In the genomic region with DNA sequence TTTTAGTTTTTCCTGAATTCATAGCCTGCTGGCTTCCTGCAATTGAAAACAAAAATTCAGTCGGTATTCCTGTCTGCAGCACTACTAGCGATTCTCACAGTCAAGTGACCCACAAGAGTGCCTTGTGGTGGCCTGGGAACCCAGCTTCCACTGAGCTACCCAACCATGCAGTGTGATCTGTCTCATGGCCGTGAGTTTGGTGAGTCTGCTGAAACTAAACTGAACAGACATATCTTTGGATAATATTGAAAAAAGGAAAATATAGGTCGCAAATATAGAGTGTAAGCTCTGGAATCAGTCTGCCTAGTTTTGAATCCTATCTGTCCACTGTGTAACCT, we compare ENCODE assay signal across 16 cellular contexts. TPM values are rescaled to one million over a fixed set of nuclear protein-coding genes. Genes with fewer than 3 reads are reported as not detected.
A peak's percentile ranks its signal among the peaks of the same experiment; 100 is the strongest.
DNase-seq lines count a peak whose midpoint lies in the region; ATAC-seq and TF ChIP-seq lines count a peak whose summit lies in the region.
"Had no signal": no experiment of that assay in that cellular context is flagged by ENCODE, and none has a peak within 500 bp of the region (broad histone marks: within the 10 kb centered on the region; RNA-seq: fewer than 3 reads in every experiment).

No MANE protein-coding gene starts in this region.

- 78 to 83% methylated on average over 4 of the region's 4 CpGs for WGBS in heart right ventricle, 2 donors
- WGBS in thyroid gland, 2 donors: 50 to 60% methylated on average over 4 of the region's 4 CpGs

- H3K27me3 ChIP-seq in heart right ventricle (no peaks in the 10 kb centered on the region), iPS-15b (ENCODE audit: control insufficient read depth, insufficient read depth, low read length) (no peaks in the 10 kb centered on the region), thyroid gland (no peaks in the 10 kb centered on the region)
- H3K27me3 ChIP-seq: transverse colon had no signal

- H3K27ac ChIP-seq in heart right ventricle (peak overlapping the region in 8 of 10 donors; percentile 21 to 82 (median 56)), thyroid gland (no peak overlapping the region)
- H3K27ac ChIP-seq: KMS-11, psoas muscle, VCaP had no signal

- H3K4me3 ChIP-seq in heart right ventricle (no peak overlapping the region), iPS-15b (ENCODE audit: low read depth, low read length) (peak overlapping the region; percentile 32), thyroid gland (replicated peaks in 1 of 3) (no peak overlapping the region)
- H3K4me3 ChIP-seq in Jurkat, Clone E6-1 (ENCODE audit: low read length): peak overlapping the region; percentile 57
- H3K4me3 ChIP-seq: HAP-1, psoas muscle, transverse colon had no signal

- no peak for DNase-seq in heart right ventricle
- DNase-seq in Right ventricle myocardium superior: no peak
- no peak for DNase-seq in Jurkat, Clone E6-1 (ENCODE audit: low read depth, low spot score)
- DNase-seq in thyroid gland: peak; percentile 59 to 65
- DNase-seq: COR-L47, NCI-H1048, NCI-H2081, transverse colon had no signal

- peak overlapping the region; percentile 54 for H3K9ac ChIP-seq in iPS-15b (ENCODE audit: low read depth, low read length)
- H3K9ac ChIP-seq: KMS-11 had no signal

- TF ChIP-seq CTCF in heart right ventricle (IDR thresholded peaks at IDR 0.05) (no peak), thyroid gland (IDR thresholded peaks at IDR 0.05) (no peak)

- no peak for TF ChIP-seq POLR2A in thyroid gland (IDR thresholded peaks at IDR 0.05)

- peak in 2 of 8 donors; percentile 15 to 24 for ATAC-seq in heart right ventricle
- no peak for ATAC-seq in Right ventricle myocardium superior (ENCODE audit: poor library complexity)
- ATAC-seq in GM21526 (IDR thresholded peaks at IDR 0.05; ENCODE audit: low FRiP score, unreplicated experiment): no peak
- ATAC-seq in GM18858 (IDR thresholded peaks at IDR 0.05; ENCODE audit: unreplicated experiment): no peak
- no peak for ATAC-seq in HG02678 (IDR thresholded peaks at IDR 0.05; ENCODE audit: unreplicated experiment)

- intact Hi-C loops in heart right ventricle (cut with DNase I): no loop called here
- intact Hi-C loops in Right ventricle myocardium superior (cut with DNase I): no loop called here
- intact Hi-C loops in thyroid gland (cut with DNase I): no loop called here

- peaks cover 0 to 74% (median 26%) of the 10 kb centered on the region in 9 donors for H3K36me3 ChIP-seq in heart right ventricle
- H3K36me3 ChIP-seq in iPS-15b (ENCODE audit: control insufficient read depth, insufficient read depth, low read length): peaks cover 31% of the 10 kb centered on the region
- peaks cover 19 to 24% of the 10 kb centered on the region in 2 donors for H3K36me3 ChIP-seq in thyroid gland

- no peaks in the 10 kb centered on the region for H3K9me3 ChIP-seq in heart right ventricle
- H3K9me3 ChIP-seq in iPS-15b (ENCODE audit: control insufficient read depth, insufficient read depth, low read length): no peaks in the 10 kb centered on the region
- no peaks in the 10 kb centered on the region for H3K9me3 ChIP-seq in thyroid gland
- H3K9me3 ChIP-seq: HAP-1, psoas muscle, transverse colon had no signal

- H3K4me1 ChIP-seq in heart right ventricle (peaks cover 0 to 12% (median 0%) of the 10 kb centered on the region in 9 donors), iPS-15b (ENCODE audit: control insufficient read depth, insufficient read depth, low read length) (peaks cover 2% of the 10 kb centered on the region), thyroid gland (peaks cover 0 to 3% of the 10 kb centered on the region in 2 donors)
- H3K4me1 ChIP-seq: HAP-1, psoas muscle, transverse colon had no signal

RNA-seq across cellular contexts. Expression of gene ZNF786, which starts 18.1 kb away (rescaled TPM):
- total RNA-seq in heart right ventricle (1 to 10 TPM; 2.0 to 3.4 (median 2.6) TPM), Right ventricle myocardium superior (2.3 TPM), thyroid gland (10 to 100 TPM in 2 of 4 donors, 1 to 10 TPM in 2; 6.6 to 12.1 (median 10.7) TPM)
- polyA plus RNA-seq in heart right ventricle: 1 to 10 TPM; 2.0 TPM
- 5.4 TPM for polyA plus RNA-seq in Jurkat, Clone E6-1 (2012; ENCODE audit: insufficient read depth, insufficient read length)

RNA-seq across cellular contexts. Expression of gene PDIA4, which starts 44.1 kb away (rescaled TPM):
- total RNA-seq in heart right ventricle (10 to 100 TPM; 18.2 to 49.2 (median 24.6) TPM), Right ventricle myocardium superior (32.2 TPM), thyroid gland (100 to 1,000 TPM; 172 to 749 (median 498) TPM)
- polyA plus RNA-seq in heart right ventricle: 10 to 100 TPM; 10.2 to 64.5 TPM
- 75.9 TPM for polyA plus RNA-seq in Jurkat, Clone E6-1 (2012; ENCODE audit: insufficient read depth, insufficient read length)

RNA-seq across cellular contexts. Expression of gene ZNF425, which starts 53.7 kb away (rescaled TPM):
- total RNA-seq in heart right ventricle (1 to 10 TPM in 1 of 10 donors, under 1 TPM in 9; 0.28 to 1.2 (median 0.78) TPM), Right ventricle myocardium superior (0.38 TPM), thyroid gland (10 to 100 TPM in 1 of 4 donors, 1 to 10 TPM in 3; 3.3 to 12.8 (median 3.7) TPM)
- polyA plus RNA-seq in heart right ventricle: under 1 TPM; 0.28 to 0.37 TPM
- polyA plus RNA-seq in Jurkat, Clone E6-1 (2012; ENCODE audit: insufficient read depth, insufficient read length): 0.49 TPM

Comparison
In these comparisons a context has a peak if more than half of its experiments do, and no peak if none do; other contexts are left out.
1. DNase-seq: peak in thyroid gland (2 of 2); none in heart right ventricle (0 of 2), Right ventricle myocardium superior (single experiment) and Jurkat, Clone E6-1 (single experiment).
2. H3K27ac ChIP-seq: peak in heart right ventricle (8 of 10); none in thyroid gland (0 of 3).
3. H3K4me3 ChIP-seq: peak in Jurkat, Clone E6-1 (single experiment) and iPS-15b (single experiment); none in heart right ventricle (0 of 10) and thyroid gland (0 of 3).